In the genomic region with DNA sequence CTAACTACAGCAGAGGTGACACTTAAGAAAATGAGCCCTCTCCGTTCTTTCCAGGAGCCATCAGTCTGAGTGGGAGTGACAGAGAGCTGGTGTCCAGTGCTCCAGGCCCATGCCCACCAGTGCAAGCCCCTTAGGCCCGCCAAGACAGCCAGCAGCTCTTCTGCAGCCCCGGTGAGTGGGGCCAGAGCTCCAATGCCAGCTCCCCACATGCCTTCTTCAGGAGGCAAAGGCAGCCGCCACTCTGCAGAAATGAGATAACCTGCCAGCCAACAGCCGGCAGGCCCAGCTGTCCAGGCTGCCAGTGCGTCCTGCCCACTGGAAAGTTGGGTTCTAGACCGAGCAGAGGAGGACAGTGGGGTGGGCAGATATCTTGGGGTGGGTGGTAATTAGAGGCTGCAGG, we compare ENCODE assay signal across 26 cellular contexts. TPM values are rescaled to one million over a fixed set of nuclear protein-coding genes. Genes with fewer than 3 reads are reported as not detected.
"Had no signal": no experiment of that assay in that cellular context is flagged by ENCODE, and none has a peak within 500 bp of the region (broad histone marks: within the 10 kb centered on the region; RNA-seq: fewer than 3 reads in every experiment).

No MANE protein-coding gene starts in this region.

- H3K36me3 Mint-ChIP-seq: activated naive CD4-positive, alpha-beta T cell treated with anti-CD3 and anti-CD28 coated beads, Interleukin-2, amount 50 U/mL, for 24 hours; brain; stimulated activated naive B cell treated with anti-CD40 and anti-IgM and Interleukin-4, amounts not matched to agents 10 μg/mL and 1 μg/mL and 100 μg/mL, for 72 hours had no signal

- H3K27ac Mint-ChIP-seq: activated CD8-positive, alpha-beta T cell treated with anti-CD3 and anti-CD28 coated beads, Interleukin-2, amount 10 ng/mL, durations not matched to agents 7 days and 5 days; activated naive CD4-positive, alpha-beta T cell treated with anti-CD3 and anti-CD28 coated beads, Interleukin-2, amount 50 U/mL, for 24 hours; activated T-helper 1 cell treated with anti-CD3 and anti-CD28 coated beads, Interleukin-12 subunit alpha, Interleukin-12 subunit beta, Interleukin-2, Interleukin-4 antibody, amounts not matched to agents 30 ng/mL and 10 ng/mL and 1 ng/mL, durations not matched to agents 14 hours and 24 hours and 36 hours; effector memory CD8-positive, alpha-beta T cell; progenitor cell of endocrine pancreas; stimulated activated naive B cell treated with anti-CD40 and anti-IgM and Interleukin-4, amounts not matched to agents 10 μg/mL and 1 μg/mL and 100 μg/mL, for 72 hours; T-helper 2 cell treated with Interferon-gamma antibody and Interleukin-4, amounts not matched to agents 5 μg/mL and 100 μg/mL, for 36 hours had no signal

- DNase-seq: activated CD4-positive, alpha-beta T cell treated with anti-CD3 and anti-CD28 coated beads for 1 hour; activated CD4-positive, alpha-beta T cell treated with anti-CD3 and anti-CD28 coated beads, Interleukin-2, amount 50 U/mL, for 1 hour; activated CD8-positive, alpha-beta T cell treated with anti-CD3 and anti-CD28 coated beads, Interleukin-2, amount 10 ng/mL, durations not matched to agents 7 days and 5 days; activated gamma-delta T cell; central memory CD4-positive, alpha-beta T cell; colonic mucosa; effector memory CD8-positive, alpha-beta T cell; foreskin melanocyte; left ventricle myocardium superior; sigmoid colon; stimulated activated CD4-positive, alpha-beta T cell treated with anti-CD3 and anti-CD28 coated beads, Interleukin-2, amount 100 ng/mL, for 48 hours; stimulated activated CD8-positive, alpha-beta memory T cell treated with anti-CD3 and anti-CD28 coated beads, Interleukin-4, amount 100 ng/mL, for 48 hours; stimulated activated naive B cell treated with anti-CD40 and anti-IgM and Interleukin-4, amounts not matched to agents 10 μg/mL and 1 μg/mL and 100 μg/mL, for 72 hours; testis; trophoblast cell had no signal

- H3K4me3 Mint-ChIP-seq: activated CD8-positive, alpha-beta T cell treated with anti-CD3 and anti-CD28 coated beads, Interleukin-2, amount 10 ng/mL, durations not matched to agents 7 days and 5 days; activated T-helper 1 cell treated with anti-CD3 and anti-CD28 coated beads, Interleukin-12 subunit alpha, Interleukin-12 subunit beta, Interleukin-2, Interleukin-4 antibody, amounts not matched to agents 30 ng/mL and 10 ng/mL and 1 ng/mL, durations not matched to agents 14 hours and 24 hours and 36 hours; stimulated activated naive B cell treated with anti-CD40 and anti-IgM and Interleukin-4, amounts not matched to agents 10 μg/mL and 1 μg/mL and 100 μg/mL, for 72 hours; T-helper 2 cell treated with Interferon-gamma antibody and Interleukin-4, amounts not matched to agents 5 μg/mL and 100 μg/mL, for 36 hours had no signal

- H3K27me3 ChIP-seq: testis had no signal

- H3K36me3 ChIP-seq: colonic mucosa, sigmoid colon, vagina had no signal

- H3K79me2 ChIP-seq: hepatocyte had no signal

- H2AFZ ChIP-seq: hepatocyte had no signal

- H3K9me3 ChIP-seq: colonic mucosa, sigmoid colon, testis, vagina had no signal

- H3K4me2 ChIP-seq: smooth muscle cell had no signal

- H3K9me3 Mint-ChIP-seq: activated naive CD4-positive, alpha-beta T cell treated with anti-CD3 and anti-CD28 coated beads, Interleukin-2, amount 50 U/mL, for 24 hours; activated T-helper 1 cell treated with anti-CD3 and anti-CD28 coated beads, Interleukin-12 subunit alpha, Interleukin-12 subunit beta, Interleukin-2, Interleukin-4 antibody, amounts not matched to agents 30 ng/mL and 10 ng/mL and 1 ng/mL, durations not matched to agents 14 hours and 24 hours and 36 hours; effector memory CD8-positive, alpha-beta T cell; stimulated activated naive B cell treated with anti-CD40 and anti-IgM and Interleukin-4, amounts not matched to agents 10 μg/mL and 1 μg/mL and 100 μg/mL, for 72 hours; T-helper 2 cell treated with Interferon-gamma antibody and Interleukin-4, amounts not matched to agents 5 μg/mL and 100 μg/mL, for 36 hours had no signal

- H3K4me3 ChIP-seq: colonic mucosa, hepatocyte, sigmoid colon, smooth muscle cell, testis, vagina had no signal

- H3K27ac ChIP-seq: colonic mucosa, hepatocyte, sigmoid colon, testis, vagina, VCaP had no signal

RNA-seq across cellular contexts. Expression of a gene that starts 3.8 kb away (rescaled TPM):
- total RNA-seq: activated CD8-positive, alpha-beta T cell treated with anti-CD3 and anti-CD28 coated beads, Interleukin-2, amount 10 ng/mL, durations not matched to agents 7 days and 5 days; activated T-helper 1 cell treated with anti-CD3 and anti-CD28 coated beads, Interleukin-12 subunit alpha, Interleukin-12 subunit beta, Interleukin-2, Interleukin-4 antibody, amounts not matched to agents 30 ng/mL and 10 ng/mL and 1 ng/mL, durations not matched to agents 14 hours and 24 hours and 36 hours; endothelial cell of umbilical vein; esophagus mucosa; left ventricle myocardium superior; smooth muscle cell; vagina had no signal
